In the genomic region with DNA sequence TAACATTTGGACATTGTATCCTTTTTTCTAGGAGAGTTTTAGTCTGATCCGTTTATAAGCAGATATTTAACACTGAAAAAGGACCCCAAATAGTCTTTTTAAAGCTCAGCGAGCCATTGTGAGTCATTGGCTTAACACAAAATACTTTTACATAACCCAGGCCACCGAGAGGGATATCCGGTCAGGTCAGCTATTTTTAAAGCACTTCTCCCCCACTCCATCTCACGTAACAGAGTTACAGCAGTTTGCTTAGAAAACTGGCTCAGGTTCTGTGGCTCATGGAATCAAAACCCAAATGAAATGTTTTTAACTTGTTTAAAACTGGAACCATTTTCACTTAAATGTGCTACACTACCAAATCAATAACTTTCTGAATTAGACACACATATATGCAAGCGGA, we compare ENCODE assay signal across 9 cellular contexts. TPM values are rescaled to one million over a fixed set of nuclear protein-coding genes. Genes with fewer than 3 reads are reported as not detected.
DNase-seq lines count a peak whose midpoint lies in the region; ATAC-seq and TF ChIP-seq lines count a peak whose summit lies in the region.
"Had no signal": no experiment of that assay in that cellular context is flagged by ENCODE, and none has a peak within 500 bp of the region (broad histone marks: within the 10 kb centered on the region; RNA-seq: fewer than 3 reads in every experiment).

No MANE protein-coding gene starts in this region.

- peak; percentile 65 for ATAC-seq in GM19395 (IDR thresholded peaks at IDR 0.05; ENCODE audit: unreplicated experiment)
- ATAC-seq in HG03520 (IDR thresholded peaks at IDR 0.05; ENCODE audit: unreplicated experiment): peak; percentile 71
- no peak for ATAC-seq in activated T-cell treated with anti-CD3 and anti-CD28 coated beads, Interleukin-2, amount 50 U/mL, for 4 hours
- no peak for ATAC-seq in GM19397 (IDR thresholded peaks at IDR 0.05; ENCODE audit: unreplicated experiment)
- no peak for ATAC-seq in CD8-positive, alpha-beta T cell

- H3K27me3 Mint-ChIP-seq in activated T-cell treated with anti-CD3 and anti-CD28 coated beads, Interleukin-2, amount 50 U/mL, for 4 hours (ENCODE audit: low read depth): peaks cover 15% of the 10 kb centered on the region
- H3K27me3 Mint-ChIP-seq in CD8-positive, alpha-beta T cell (ENCODE audit: low read depth): peaks cover 29% of the 10 kb centered on the region

- no peaks in the 10 kb centered on the region for H3K36me3 ChIP-seq in CD8-positive, alpha-beta T cell (ENCODE audit: insufficient read depth, low read length)

- H3K27ac ChIP-seq in CD8-positive, alpha-beta T cell (ENCODE audit: low read depth, low read length): no peak overlapping the region

- TF ChIP-seq CTCF in choroid plexus epithelial cell (conservative IDR thresholded peaks at IDR 0.05; ENCODE audit: low read depth, low read length): no peak
- TF ChIP-seq CTCF in CD8-positive, alpha-beta T cell (IDR thresholded peaks at IDR 0.05): no peak

- H3K9me3 ChIP-seq in CD8-positive, alpha-beta T cell (ENCODE audit: low read length): no peaks in the 10 kb centered on the region

- no peaks in the 10 kb centered on the region for H3K4me1 ChIP-seq in CD8-positive, alpha-beta T cell (ENCODE audit: insufficient read depth, low read length)

- H3K4me3 Mint-ChIP-seq in activated T-cell treated with anti-CD3 and anti-CD28 coated beads, Interleukin-2, amount 50 U/mL, for 4 hours: no peak overlapping the region
- no peak overlapping the region for H3K4me3 Mint-ChIP-seq in CD8-positive, alpha-beta T cell

- H3K36me3 Mint-ChIP-seq in activated T-cell treated with anti-CD3 and anti-CD28 coated beads, Interleukin-2, amount 50 U/mL, for 4 hours (ENCODE audit: insufficient read depth): no peaks in the 10 kb centered on the region
- no peaks in the 10 kb centered on the region for H3K36me3 Mint-ChIP-seq in CD8-positive, alpha-beta T cell

- intact Hi-C loops in CD8-positive, alpha-beta T cell (cut with DNase I, micrococcal nuclease): no loop called here

- CTCF ChIA-PET in CD8-positive, alpha-beta T cell (lab: Charles Lee): interaction anchor here (0.7 kb wide), 1 partner anchor 543 kb away, joined by 3 read pairs; no protein-coding TSS in a partner anchor

- DNase-seq in choroid plexus epithelial cell (ENCODE audit: low read depth) (peak; percentile 80), skeletal muscle cell (ENCODE audit: low read depth) (peak; percentile 11), GM19240 (ENCODE audit: insufficient read length, low spot score) (no peak)
- no peak for DNase-seq in activated T-cell treated with anti-CD3 and anti-CD28 coated beads, Interleukin-2, amount 50 U/mL, for 4 hours
- DNase-seq in CD8-positive, alpha-beta T cell: no peak
- DNase-seq: Karpas-422 had no signal

- H3K9me3 Mint-ChIP-seq in activated T-cell treated with anti-CD3 and anti-CD28 coated beads, Interleukin-2, amount 50 U/mL, for 4 hours: no peaks in the 10 kb centered on the region
- no peaks in the 10 kb centered on the region for H3K9me3 Mint-ChIP-seq in CD8-positive, alpha-beta T cell

- H3K27me3 ChIP-seq in CD8-positive, alpha-beta T cell (ENCODE audit: insufficient read depth, low read length): no peaks in the 10 kb centered on the region

- no peaks in the 10 kb centered on the region for H3K4me1 Mint-ChIP-seq in activated T-cell treated with anti-CD3 and anti-CD28 coated beads, Interleukin-2, amount 50 U/mL, for 4 hours (ENCODE audit: low read depth)
- H3K4me1 Mint-ChIP-seq in CD8-positive, alpha-beta T cell (ENCODE audit: low read depth): no peaks in the 10 kb centered on the region

- POLR2A ChIA-PET in CD8-positive, alpha-beta T cell (lab: Charles Lee): interaction anchor here (0.7 kb wide), 2 partner anchors 33 to 973 kb away, joined by 3 to 4 read pairs; no protein-coding TSS in a partner anchor

- H3K27ac Mint-ChIP-seq in CD8-positive, alpha-beta T cell: no peak overlapping the region

- no peak overlapping the region for H3K4me3 ChIP-seq in choroid plexus epithelial cell (ENCODE audit: low read depth, low read length)
- H3K4me3 ChIP-seq in skeletal muscle cell (ENCODE audit: low read depth, low read length): no peak overlapping the region
- no peak overlapping the region for H3K4me3 ChIP-seq in CD8-positive, alpha-beta T cell (ENCODE audit: low read depth, low read length)

RNA-seq across cellular contexts. Expression of a gene that starts 23.9 kb away (rescaled TPM):
- total RNA-seq in activated T-cell treated with anti-CD3 and anti-CD28 coated beads, Interleukin-2, amount 50 U/mL, for 4 hours: under 1 TPM in 1 of 3 donors, not detected in 2; 0.16 TPM
- under 1 TPM; 0.27 to 0.47 TPM for total RNA-seq in CD8-positive, alpha-beta T cell

RNA-seq across cellular contexts. Expression of a gene that starts 24.3 kb away (rescaled TPM):
- under 1 TPM in 1 of 3 donors, not detected in 2; 0.14 TPM for total RNA-seq in activated T-cell treated with anti-CD3 and anti-CD28 coated beads, Interleukin-2, amount 50 U/mL, for 4 hours
- not detected for total RNA-seq in CD8-positive, alpha-beta T cell

Comparison
In these comparisons a context has a peak if more than half of its experiments do, and no peak if none do; other contexts are left out.
1. ATAC-seq: peak in GM19395 (single experiment) and HG03520 (single experiment); none in activated T-cell treated with anti-CD3 and anti-CD28 coated beads, Interleukin-2, amount 50 U/mL, for 4 hours (0 of 2), GM19397 (single experiment) and CD8-positive, alpha-beta T cell (single experiment).
2. DNase-seq: peak in choroid plexus epithelial cell (single experiment) and skeletal muscle cell (single experiment); none in GM19240 (single experiment), activated T-cell treated with anti-CD3 and anti-CD28 coated beads, Interleukin-2, amount 50 U/mL, for 4 hours (single experiment) and CD8-positive, alpha-beta T cell (0 of 7).